7 cellular contexts compared by ENCODE assay signal in the genomic region with DNA sequence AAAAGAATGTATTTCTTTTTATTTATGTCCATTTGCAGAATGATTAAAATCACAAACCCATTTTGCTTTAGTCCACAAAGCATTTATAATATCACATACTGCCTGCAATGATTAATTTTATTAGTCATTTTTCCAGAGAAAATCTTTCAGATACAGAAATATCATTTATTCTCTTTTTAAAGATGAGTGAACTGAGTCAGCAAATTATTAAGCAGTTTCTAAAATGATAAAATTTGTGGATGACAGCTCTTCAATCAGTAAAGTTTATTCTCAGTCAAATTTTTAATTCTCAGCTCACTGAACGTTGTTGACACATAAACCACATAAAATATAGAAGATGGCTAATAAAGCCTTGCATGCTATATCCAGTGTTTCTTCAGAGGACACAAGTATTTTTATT.
"Had no signal": no experiment of that assay in that cellular context is flagged by ENCODE, and none has a peak within 500 bp of the region (broad histone marks: within the 10 kb centered on the region; RNA-seq: fewer than 3 reads in every experiment).

No MANE protein-coding gene starts in this region.

- H2AFZ ChIP-seq: GM23338 had no signal

- H3K4me3 ChIP-seq: GM23338 had no signal

- ATAC-seq: GM23338 had no signal

- FAIRE-seq: H1, H54, HTR-8/SVneo had no signal

- H3K4me2 ChIP-seq: GM23338 had no signal

- DNase-seq: H9, HCEC 1CT, KG1 had no signal
